ENCODE assay signal across 16 cellular contexts in genomic region chr10:58622286-58622685, GRCh38.
DNase-seq lines count a peak whose midpoint lies in the region; ATAC-seq and TF ChIP-seq lines count a peak whose summit lies in the region.
"Had no signal": no experiment of that assay in that cellular context is flagged by ENCODE, and none has a peak within 500 bp of the region (broad histone marks: within the 10 kb centered on the region; RNA-seq: fewer than 3 reads in every experiment).

No MANE protein-coding gene starts in this region.

- H3K27ac ChIP-seq in fibroblast of lung (ENCODE audit: insufficient read depth, low read length) = no peak overlapping the region
- no peak overlapping the region for H3K27ac ChIP-seq in MM.1S (ENCODE audit: low read length)
- H3K27ac ChIP-seq: Peyer's patch had no signal

- DNase-seq in AG10803 (ENCODE audit: low read depth) (peak; percentile 68), HS-5 (ENCODE audit: low read depth) (peak; percentile 53), fibroblast of lung (ENCODE audit: low read depth in 2 of 2) (peak; percentile 27 to 50), osteocyte (ENCODE audit: extremely low spot score, unreplicated experiment) (no peak), activated gamma-delta T cell treated with Interleukin-2 at 50 U/mL for 16 hours (no peak), MM.1S (no peak)
- DNase-seq: AML-193, DMS79 treated with DMSO at 0.1 percent for 48 hours, NCI-H1436, NCI-H2029 treated with DMSO at 0.1 percent for 48 hours, NCI-H510A treated with DMSO at 0.1 percent for 48 hours, Peyer's patch, SHP77 had no signal

- H3K4me3 ChIP-seq in AG10803 (ENCODE audit: low read length) (no peak overlapping the region), fibroblast of lung (replicated peaks in 1 of 4; ENCODE audit: control extremely low read depth in 1 of 4, insufficient read depth in 1 of 4, low read depth in 3 of 4, low read length in 4 of 4) (no peak overlapping the region), MM.1S (ENCODE audit: low read length) (no peak overlapping the region)
- H3K4me3 ChIP-seq: HAP-1, Peyer's patch had no signal

- no peaks in the 10 kb centered on the region for H3F3A ChIP-seq in MM.1S (ENCODE audit: insufficient read depth, low read length)

- H3K27ac Mint-ChIP-seq in osteocyte (ENCODE audit: unreplicated experiment) = peak overlapping the region; percentile 84

- no peaks in the 10 kb centered on the region for H3K79me2 ChIP-seq in fibroblast of lung (ENCODE audit: control insufficient read depth, insufficient read depth, low read length)
- H3K79me2 ChIP-seq in MM.1S (ENCODE audit: low read length) = no peaks in the 10 kb centered on the region

- H3K9me3 ChIP-seq in fibroblast of lung (ENCODE audit: control insufficient read depth, insufficient read depth, low read depth, low read length) (no peaks in the 10 kb centered on the region), MM.1S (replicated peaks; ENCODE audit: insufficient read depth, low read length) (no peaks in the 10 kb centered on the region)
- H3K9me3 ChIP-seq: HAP-1, Peyer's patch had no signal

- ATAC-seq in GM19463 (IDR thresholded peaks at IDR 0.05; ENCODE audit: unreplicated experiment) = no peak
- ATAC-seq in HG02852 (IDR thresholded peaks at IDR 0.05; ENCODE audit: unreplicated experiment) = no peak

- no peaks in the 10 kb centered on the region for H4K20me1 ChIP-seq in fibroblast of lung (ENCODE audit: control insufficient read depth, extremely low read depth, insufficient read depth, low read length)
- H4K20me1 ChIP-seq in MM.1S (ENCODE audit: insufficient read depth, low read length) = no peaks in the 10 kb centered on the region

- H3K36me3 Mint-ChIP-seq in osteocyte (ENCODE audit: unreplicated experiment) = peaks cover 9% of the 10 kb centered on the region

- peaks cover 5% of the 10 kb centered on the region for H3K4me1 ChIP-seq in fibroblast of lung (ENCODE audit: control insufficient read depth, extremely low read depth, insufficient read depth, low read length)
- no peaks in the 10 kb centered on the region for H3K4me1 ChIP-seq in MM.1S (ENCODE audit: low read length)
- H3K4me1 ChIP-seq: HAP-1, Peyer's patch had no signal

- H3K27me3 ChIP-seq in fibroblast of lung (ENCODE audit: control insufficient read depth, insufficient read depth, low read length) = no peaks in the 10 kb centered on the region
- no peaks in the 10 kb centered on the region for H3K27me3 ChIP-seq in MM.1S (replicated peaks; ENCODE audit: insufficient read depth, low read length)
- H3K27me3 ChIP-seq: Peyer's patch had no signal

- H3K9ac ChIP-seq in fibroblast of lung (ENCODE audit: insufficient read depth, low read length) = no peak overlapping the region
- H3K9ac ChIP-seq in MM.1S (ENCODE audit: low read length) = no peak overlapping the region

- TF ChIP-seq CTCF in AG10803 (conservative IDR thresholded peaks at IDR 0.05; ENCODE audit: low read length) = no peak
- TF ChIP-seq CTCF in fibroblast of lung (conservative IDR thresholded peaks at IDR 0.05 in 1 of 2, IDR thresholded peaks at IDR 0.05 in 1 of 2; ENCODE audit: low read depth in 1 of 2, low read length in 2 of 2) = no peak
- no peak for TF ChIP-seq CTCF in osteocyte (IDR thresholded peaks at IDR 0.05)
- no peak for TF ChIP-seq CTCF in MM.1S (IDR thresholded peaks at IDR 0.05; ENCODE audit: low read length)

- H2AFZ ChIP-seq in fibroblast of lung (ENCODE audit: low read length) = no peak overlapping the region
- H2AFZ ChIP-seq in MM.1S (ENCODE audit: low read length) = no peak overlapping the region

- H3K27me3 Mint-ChIP-seq in osteocyte (ENCODE audit: unreplicated experiment) = no peaks in the 10 kb centered on the region

- peaks cover 4% of the 10 kb centered on the region for H3K9me3 Mint-ChIP-seq in osteocyte (ENCODE audit: unreplicated experiment)

- H3K9me2 ChIP-seq in MM.1S (replicated peaks; ENCODE audit: insufficient read depth, low read length) = no peaks in the 10 kb centered on the region

- H3K36me3 ChIP-seq in fibroblast of lung (ENCODE audit: control insufficient read depth, insufficient read depth, low read length) (no peaks in the 10 kb centered on the region), MM.1S (replicated peaks; ENCODE audit: insufficient read depth, low read length) (no peaks in the 10 kb centered on the region)
- H3K36me3 ChIP-seq: HAP-1, Peyer's patch had no signal

- H3K4me2 ChIP-seq in fibroblast of lung (ENCODE audit: extremely low read depth, insufficient read depth, low read length) (no peak overlapping the region), MM.1S (ENCODE audit: low read depth, low read length) (no peak overlapping the region)

- peaks cover 45% of the 10 kb centered on the region for H3K4me1 Mint-ChIP-seq in osteocyte (ENCODE audit: unreplicated experiment)

- H3K4me3 Mint-ChIP-seq in osteocyte (ENCODE audit: unreplicated experiment) = no peak overlapping the region

Comparison
In these comparisons a context has a peak if more than half of its experiments do, and no peak if none do; other contexts are left out.
1. DNase-seq: peak in AG10803 (single experiment), HS-5 (single experiment) and fibroblast of lung (2 of 2); none in osteocyte (single experiment), activated gamma-delta T cell treated with Interleukin-2 at 50 U/mL for 16 hours (single experiment) and MM.1S (single experiment).